In genomic region chr6:24396764-24397163, GRCh38 we compare ENCODE assay signal across 18 cellular contexts. TPM values are rescaled to one million over a fixed set of nuclear protein-coding genes. Genes with fewer than 3 reads are reported as not detected.
DNase-seq lines count a peak whose midpoint lies in the region; ATAC-seq, FAIRE-seq and TF ChIP-seq lines count a peak whose summit lies in the region.
"Had no signal": no experiment of that assay in that cellular context is flagged by ENCODE, and none has a peak within 500 bp of the region (broad histone marks: within the 10 kb centered on the region; RNA-seq: fewer than 3 reads in every experiment).

No MANE protein-coding gene starts in this region.

- H4K91ac ChIP-seq in H1 (replicated peaks; ENCODE audit: insufficient read length, low read length), result no peak overlapping the region

- CTCF ChIA-PET in H1 (lab: Charles Lee; ENCODE audit: partially characterized antibody), result interaction anchor here (0.9 to 1.5 kb wide), 2 partner anchors 105 to 114 kb away, joined by 3 to 5 read pairs; no protein-coding TSS in a partner anchor

- H4K8ac ChIP-seq in H1 (ENCODE audit: extremely low read depth, insufficient read depth, low read length), result no peak overlapping the region

- H2BK20ac ChIP-seq in H1 (ENCODE audit: low read length), result peak overlapping the region; percentile 75; the same call in 1 of the 2 replicates

- peaks cover 0 to 12% (median 8%) of the 10 kb centered on the region in 4 experiments; a peak in 5 of 7 replicates for H3K4me1 ChIP-seq in H1 (replicated peaks in 1 of 4; ENCODE audit: control insufficient read depth in 3 of 4, insufficient read depth in 4 of 4, low read length in 3 of 4)

- no peak overlapping the region for H3K56ac ChIP-seq in H1 (replicated peaks; ENCODE audit: insufficient read length, low read depth, low read length)

- H3K9me3 ChIP-seq in WERI-Rb-1 (ENCODE audit: severe bottlenecking) (peaks cover 9% of the 10 kb centered on the region), H1 (ENCODE audit: insufficient read depth in 2 of 2, low read depth in 1 of 2, low read length in 1 of 2) (peaks cover 14% of the 10 kb centered on the region in 2 experiments)

- no peak for FAIRE-seq in H1 (lab: Jason Lieb, UNC)

- TF ChIP-seq RAD21 in H1 (IDR thresholded peaks at IDR 0.05 in 1 of 2, conservative IDR thresholded peaks at IDR 0.05 in 1 of 2; ENCODE audit: low read depth in 2 of 2, low read length in 2 of 2), result peak; percentile 22 to 26; a peak in 3 of 4 replicates

- no peak for ATAC-seq in HG03196 (IDR thresholded peaks at IDR 0.05; ENCODE audit: unreplicated experiment)
- ATAC-seq: CD8-positive, alpha-beta T cell; HCT116 had no signal

- no peak overlapping the region for H3K14ac ChIP-seq in H1 (ENCODE audit: insufficient read length)

- no peak overlapping the region for H2BK12ac ChIP-seq in H1 (ENCODE audit: low read depth, low read length)

- 57% methylated on average over 1 of the region's 1 CpG; no CpG with 5 or more reads in 1 of the 2 experiments for WGBS in H1 (ENCODE audit: extremely low coverage in 1 of 2, insufficient coverage in 1 of 2, insufficient read length in 1 of 2, insufficient replicate concordance in 2 of 2, low coverage in 1 of 2, low lambda C conversion rate in 2 of 2, missing lambda C conversion rate in 1 of 2), 2 experiments

- H2AFZ ChIP-seq in H1 (ENCODE audit: low read length), result no peak overlapping the region

- H3K4me3 ChIP-seq in WERI-Rb-1 (ENCODE audit: low read depth, low read length), result no peak overlapping the region
- no peak overlapping the region for H3K4me3 ChIP-seq in H1 (ENCODE audit: extremely low read depth in 1 of 4, insufficient read depth in 2 of 4, low read depth in 3 of 4, low read length in 4 of 4)

- no peaks in the 10 kb centered on the region for H3K79me1 ChIP-seq in H1 (ENCODE audit: low read depth, low read length)

- no peak overlapping the region for H3K27ac ChIP-seq in WERI-Rb-1
- no peak overlapping the region for H3K27ac ChIP-seq in H1 (ENCODE audit: low read depth, low read length)
- H3K27ac ChIP-seq: 22Rv1 had no signal

- H2BK5ac ChIP-seq in H1 (ENCODE audit: low read depth, low read length), result no peak overlapping the region

- H4K20me1 ChIP-seq in H1 (replicated peaks in 1 of 2; ENCODE audit: control insufficient read depth in 1 of 2, insufficient read depth in 2 of 2, low read length in 2 of 2), result no peaks in the 10 kb centered on the region

- 0 out of 4 replicates have a peak, but pooled peaks cover 0 to 1% of the 10 kb centered on the region in 2 experiments for H3K79me2 ChIP-seq in H1 (ENCODE audit: control insufficient read depth in 1 of 2, insufficient read depth in 2 of 2, low read length in 2 of 2)

- no peak overlapping the region for H3K18ac ChIP-seq in H1 (ENCODE audit: extremely low read depth, low read length)

- DNase-seq in NCI-H82 (lab: John Stamatoyannopoulos, UW), result peak; percentile 32
- no peak for DNase-seq in NCI-H82 treated with DMSO at 0.1 percent for 48 hours (lab: John Stamatoyannopoulos, UW; ENCODE audit: unreplicated experiment)
- DNase-seq in WERI-Rb-1, result no peak
- no peak for DNase-seq in H1 (ENCODE audit: low read depth in 1 of 2, low spot score in 2 of 2)
- no peak for DNase-seq in activated T-cell treated with anti-CD3 and anti-CD28 coated beads for 4 hours
- DNase-seq in activated effector memory CD4-positive, alpha-beta T cell treated with Interleukin-2 at 50 U/mL for 16 hours, result no peak
- DNase-seq in SW 1271 (lab: John Stamatoyannopoulos, UW), result no peak
- DNase-seq: Caco-2; CD8-positive, alpha-beta T cell; DND-41; GF-D8; IMR-90; KG1 had no signal

- H3K27me3 ChIP-seq in WERI-Rb-1 (ENCODE audit: insufficient read depth, low read depth, severe bottlenecking) (no peaks in the 10 kb centered on the region), H1 (replicated peaks in 1 of 4; ENCODE audit: control insufficient read depth in 3 of 4, extremely low read depth in 1 of 4, insufficient read depth in 3 of 4, low read length in 3 of 4) (no peaks in the 10 kb centered on the region)

- no peak overlapping the region for H2BK120ac ChIP-seq in H1 (replicated peaks; ENCODE audit: low read depth, low read length)

- H2AK5ac ChIP-seq in H1 (ENCODE audit: low read depth, low read length), result no peak overlapping the region

- H2BK15ac ChIP-seq in H1 (ENCODE audit: low read length), result 0 out of 2 replicates have a peak overlapping the region, but pooled peaks have one; percentile 2

- no peak overlapping the region for H3K4ac ChIP-seq in H1 (replicated peaks; ENCODE audit: insufficient read length, low read depth, low read length)

- no peak overlapping the region for H3K23ac ChIP-seq in H1 (ENCODE audit: insufficient read length)

- no peak for TF ChIP-seq EP300 in H1 (IDR thresholded peaks at IDR 0.05; ENCODE audit: borderline replicate concordance in 1 of 2, low read depth in 2 of 2, low read length in 2 of 2)

- H3K23me2 ChIP-seq in H1 (ENCODE audit: low read depth, low read length), result no peaks in the 10 kb centered on the region

- POLR2A ChIA-PET in H1 (lab: Charles Lee; ENCODE audit: partially characterized antibody), result interaction anchor here (0.6 kb wide), 1 partner anchor 25 kb away, joined by 3 read pairs; no protein-coding TSS in a partner anchor

- peak; percentile 21; the same call in 1 of the 2 replicates for TF ChIP-seq CTCF in WERI-Rb-1 (IDR thresholded peaks at IDR 0.05; ENCODE audit: low read depth, low read length)
- TF ChIP-seq CTCF in H1 (IDR thresholded peaks at IDR 0.05; ENCODE audit: control extremely low read depth in 1 of 3, insufficient read depth in 1 of 3, low read depth in 1 of 3, low read length in 3 of 3), result peak in 1 of 3 experiments; percentile 13; a peak in 1 of 4 replicates

- no peak for TF ChIP-seq POLR2A in H1 (IDR thresholded peaks at IDR 0.05; ENCODE audit: control extremely low read depth in 1 of 2, low read depth in 2 of 2, low read length in 2 of 2)

- H3K9ac ChIP-seq in H1 (replicated peaks in 1 of 4; ENCODE audit: extremely low read depth in 1 of 4, low read depth in 3 of 4, low read length in 3 of 4), result no peak overlapping the region

- no peak overlapping the region for H4K5ac ChIP-seq in H1 (ENCODE audit: insufficient read length, low read depth, low read length)

- no peak overlapping the region for H3K4me2 ChIP-seq in H1 (ENCODE audit: insufficient read depth in 1 of 2, low read depth in 2 of 2, low read length in 2 of 2)

- no peaks in the 10 kb centered on the region for H3K36me3 ChIP-seq in WERI-Rb-1
- H3K36me3 ChIP-seq in H1 (ENCODE audit: control insufficient read depth in 2 of 4, insufficient read depth in 4 of 4, low read length in 3 of 4), result peaks cover 0 to 2% (median 0%) of the 10 kb centered on the region in 4 experiments; a peak in 1 of 8 replicates

TF ChIP-seq in H1, 55 proteins besides CTCF, POLR2A, EP300 and RAD21:
- no peak for TF ChIP-seq BACH1 (IDR thresholded peaks at IDR 0.05; ENCODE audit: low read length)
- TF ChIP-seq SIX5 (IDR thresholded peaks at IDR 0.05; ENCODE audit: low read depth, low read length), result no peak
- no peak for TF ChIP-seq JUND (IDR thresholded peaks at IDR 0.05; ENCODE audit: low read length)
- no peak for TF ChIP-seq SP1 (IDR thresholded peaks at IDR 0.05; ENCODE audit: low read depth, low read length)
- TF ChIP-seq ZNF274 (IDR thresholded peaks at IDR 0.05; ENCODE audit: borderline replicate concordance, extremely low read depth, low read length), result no peak
- TF ChIP-seq CBX8 (IDR thresholded peaks at IDR 0.05; ENCODE audit: borderline replicate concordance, low read depth, low read length), result no peak
- no peak for TF ChIP-seq NRF1 (IDR thresholded peaks at IDR 0.05; ENCODE audit: low read depth, low read length)
- no peak for TF ChIP-seq SP4 (IDR thresholded peaks at IDR 0.05; ENCODE audit: low read length)
- TF ChIP-seq MAX (IDR thresholded peaks at IDR 0.05), result no peak

RNA-seq across cellular contexts. Expression of gene MRS2, which starts 6.0 kb away (rescaled TPM):
- total RNA-seq in H1 (2021; fragmentation: NEBNext Ultra II Directional; extraction: Animal tissue kit (Norgen Biotek cat#: 25700)), result 67.5 and 68.4 TPM in 2 replicates
- 51.2 and 51.8 TPM in 2 replicates for polyA plus RNA-seq in H1 (2011; rRNA removed)
- 60.1 TPM for polyA plus RNA-seq in H1 (2011; cell fraction: cytosol; rRNA removed)
- polyA plus RNA-seq in H1 (2011; cell fraction: nucleus; rRNA removed), result 25.1 TPM
- 46.9 to 57.7 TPM (median 51.9 TPM) in 4 replicates for polyA plus RNA-seq in H1 (2012, experiment 1 of 2)
- 9.8 TPM for polyA plus RNA-seq in H1 (2012, experiment 2 of 2)
- 65.5 TPM for polyA plus RNA-seq in H1 (2013, experiment 1 of 2)
- polyA plus RNA-seq in H1 (2013, experiment 2 of 2), result 65.4 TPM
- 34.2 and 47.0 TPM in 2 replicates for polyA minus RNA-seq in H1 (2011; rRNA and poly(A)+ RNA removed)
- polyA minus RNA-seq in H1 (2011; cell fraction: cytosol; rRNA and poly(A)+ RNA removed), result 58.2 TPM
- 51.7 TPM for polyA minus RNA-seq in H1 (2011; cell fraction: nucleus; rRNA and poly(A)+ RNA removed)

RNA-seq across cellular contexts. Expression of gene DCDC2, which starts 38.9 kb away (rescaled TPM):
- total RNA-seq in H1 (2021; fragmentation: NEBNext Ultra II Directional; extraction: Animal tissue kit (Norgen Biotek cat#: 25700)), result 0.15 and 0.23 TPM in 2 replicates
- polyA plus RNA-seq in H1 (2011; rRNA removed), result 0.03 TPM in 2 replicates
- 0.03 TPM for polyA plus RNA-seq in H1 (2011; cell fraction: cytosol; rRNA removed)
- polyA plus RNA-seq in H1 (2011; cell fraction: nucleus; rRNA removed), result 0.10 TPM
- polyA plus RNA-seq in H1 (2012, experiment 1 of 2), result 0.07 to 0.38 TPM (median 0.14 TPM) in 4 replicates
- polyA plus RNA-seq in H1 (2012, experiment 2 of 2), result not detected
- polyA plus RNA-seq in H1 (2013, experiment 1 of 2), result 0.08 TPM
- 0.17 TPM for polyA plus RNA-seq in H1 (2013, experiment 2 of 2)
- 0.16 and 0.80 TPM in 2 replicates for polyA minus RNA-seq in H1 (2011; rRNA and poly(A)+ RNA removed)
- polyA minus RNA-seq in H1 (2011; cell fraction: cytosol; rRNA and poly(A)+ RNA removed), result not detected
- polyA minus RNA-seq in H1 (2011; cell fraction: nucleus; rRNA and poly(A)+ RNA removed), result 0.20 TPM
- total RNA-seq: CD8-positive, alpha-beta T cell; IMR-90 had no signal
- polyA plus RNA-seq: BJ, CD14-positive monocyte, IMR-90 had no signal
